Comparison of ENCODE assay signal across 16 cellular contexts in genomic region chr4:118869808-118870342, GRCh38. TPM values are rescaled to one million over a fixed set of nuclear protein-coding genes. Genes with fewer than 3 reads are reported as not detected.
DNase-seq lines count a peak whose midpoint lies in the region; ATAC-seq, FAIRE-seq and TF ChIP-seq lines count a peak whose summit lies in the region.
"Had no signal": no experiment of that assay in that cellular context is flagged by ENCODE, and none has a peak within 500 bp of the region (broad histone marks: within the 10 kb centered on the region; RNA-seq: fewer than 3 reads in every experiment).

No MANE protein-coding gene starts in this region.

- H4K20me1 ChIP-seq in HepG2 (ENCODE audit: insufficient read depth, low read length) = no peaks in the 10 kb centered on the region

- H3K27ac ChIP-seq in endodermal cell (ENCODE audit: low read depth, low read length) (no peak overlapping the region), HepG2 (ENCODE audit: extremely low read length, insufficient read depth, low read length) (no peak overlapping the region)
- H3K27ac ChIP-seq: body of pancreas, epithelial cell of prostate, SJCRH30 had no signal

- POLR2A ChIA-PET in HepG2 (lab: Yijun Ruan, JAX) = no interaction called here

- FAIRE-seq in HepG2 (lab: Jason Lieb, UNC) = no peak
- FAIRE-seq: islet of Langerhans had no signal

- H3K79me2 ChIP-seq in HepG2 (ENCODE audit: insufficient read depth, low read length) = no peaks in the 10 kb centered on the region

- H2AFZ ChIP-seq in HepG2 (ENCODE audit: low read length) = no peak overlapping the region

- in situ Hi-C loops in HepG2 (cut with HindIII; ENCODE audit: extremely low pct_ligation_motif_present, low pct_unique_long_range_greater_than_20kb) = no loop called here

- no peak overlapping the region for H3K4me2 ChIP-seq in HepG2 (ENCODE audit: low read depth, low read length)

- TF ChIP-seq CTCF in AG10803 (conservative IDR thresholded peaks at IDR 0.05; ENCODE audit: low read length) (no peak), endodermal cell (conservative IDR thresholded peaks at IDR 0.05) (no peak), HepG2 (CRISPR knock-in tag; IDR thresholded peaks at IDR 0.05) (no peak)

- H3K9me3 ChIP-seq in endodermal cell (ENCODE audit: control insufficient read depth, low read length) (no peaks in the 10 kb centered on the region), HepG2 (ENCODE audit: low read length) (no peaks in the 10 kb centered on the region), MG63 (no peaks in the 10 kb centered on the region)
- H3K9me3 ChIP-seq: body of pancreas, SJCRH30 had no signal

- H3K27me3 ChIP-seq in endodermal cell (ENCODE audit: control insufficient read depth, insufficient read depth, low read length, poor library complexity, severe bottlenecking) (no peaks in the 10 kb centered on the region), HepG2 (ENCODE audit: control insufficient read depth in 1 of 2, insufficient read depth in 2 of 2, low read length in 2 of 2) (peaks cover 0 to 4% of the 10 kb centered on the region in 2 experiments; a peak in 2 of 5 replicates), MG63 (no peaks in the 10 kb centered on the region)
- H3K27me3 ChIP-seq: body of pancreas, SJCRH30 had no signal

- H3K9ac ChIP-seq in endodermal cell (ENCODE audit: extremely low read depth, low read length, poor library complexity, severe bottlenecking) = no peak overlapping the region
- H3K9ac ChIP-seq in HepG2 (ENCODE audit: insufficient read depth, low read depth, low read length) = no peak overlapping the region

- DNase-seq in AG10803 (ENCODE audit: low read depth) (peak; percentile 70), endodermal cell (no peak), HepG2 (ENCODE audit: low spot score) (no peak), MG63 (no peak), GOT3 (lab: John Stamatoyannopoulos, UW) (no peak), superior temporal gyrus (ENCODE audit: extremely low spot score) (no peak)
- DNase-seq: activated B cell treated with CpG ODN at 0.5 μM for 24 hours; body of pancreas; DND-41; naive thymus-derived CD8-positive, alpha-beta T cell; NCI-H526 had no signal

- no TSS peak for BruUV-seq in HepG2 (replicated peaks; lab: Mats Ljungman, UMichigan)

- TF ChIP-seq EP300 in HepG2 (IDR thresholded peaks at IDR 0.05; ENCODE audit: low read depth in 2 of 2, low read length in 2 of 2) (no peak), HepG2 (CRISPR knock-in tag; IDR thresholded peaks at IDR 0.05; ENCODE audit: borderline replicate concordance) (no peak)

- H3K9me3 Mint-ChIP-seq in endodermal cell = peaks cover 2% of the 10 kb centered on the region
- H3K9me3 Mint-ChIP-seq: activated B cell treated with CpG ODN at 0.5 μM for 24 hours; naive thymus-derived CD8-positive, alpha-beta T cell had no signal

- ATAC-seq in HG03565 (IDR thresholded peaks at IDR 0.05; ENCODE audit: unreplicated experiment) (peak; percentile 65), HepG2 (no peak), HG03135 (IDR thresholded peaks at IDR 0.05; ENCODE audit: unreplicated experiment) (no peak)
- ATAC-seq: body of pancreas; naive thymus-derived CD8-positive, alpha-beta T cell had no signal

- TF ChIP-seq RAD21 in HepG2 (CRISPR knock-in tag; IDR thresholded peaks at IDR 0.05) = no peak

- intact Hi-C loops in HepG2 (cut with micrococcal nuclease; ENCODE audit: unreplicated experiment) = no loop called here

- 79% methylated on average over 2 of the region's 2 CpGs; no CpG with 5 or more reads in 1 of the 2 experiments for WGBS in endodermal cell (ENCODE audit: insufficient coverage in 1 of 2, insufficient read length in 1 of 2), 2 experiments
- WGBS in HepG2 (ENCODE audit: low lambda C conversion rate) = 0% methylated on average over 2 of the region's 2 CpGs

- no peaks in the 10 kb centered on the region for H3K4me1 ChIP-seq in endodermal cell (ENCODE audit: control insufficient read depth, insufficient read depth, low read length)
- no peaks in the 10 kb centered on the region for H3K4me1 ChIP-seq in HepG2 (ENCODE audit: insufficient read depth, low read length)
- H3K4me1 ChIP-seq: body of pancreas had no signal

- no peaks in the 10 kb centered on the region for H3K36me3 Mint-ChIP-seq in endodermal cell (ENCODE audit: low read depth)

- TF ChIP-seq POLR2A in HepG2 (IDR thresholded peaks at IDR 0.05; ENCODE audit: insufficient read depth in 1 of 2, low read depth in 2 of 2, low read length in 2 of 2) = no peak

- no peak overlapping the region for H3K4me3 ChIP-seq in AG10803 (ENCODE audit: low read length)
- no peak overlapping the region for H3K4me3 ChIP-seq in endodermal cell (ENCODE audit: low read length)
- H3K4me3 ChIP-seq in HepG2 (replicated peaks in 1 of 3; ENCODE audit: insufficient read depth in 1 of 3, low read depth in 2 of 3, low read length in 3 of 3) = no peak overlapping the region
- H3K4me3 ChIP-seq in MG63 = no peak overlapping the region
- H3K4me3 ChIP-seq: body of pancreas, SJCRH30 had no signal

- H3K36me3 ChIP-seq in endodermal cell (ENCODE audit: control insufficient read depth, insufficient read depth, low read length) (no peaks in the 10 kb centered on the region), HepG2 (replicated peaks in 1 of 2; ENCODE audit: control insufficient read depth in 1 of 2, insufficient read depth in 2 of 2, low read length in 2 of 2) (no peaks in the 10 kb centered on the region), MG63 (no peaks in the 10 kb centered on the region)
- H3K36me3 ChIP-seq: SJCRH30 had no signal

- CTCF ChIA-PET in HepG2 (lab: Yijun Ruan, JAX; ENCODE audit: low intra/inter-chr PET ratio, low total read pairs) = no interaction called here

- H3K4me1 Mint-ChIP-seq in endodermal cell = peaks cover 7% of the 10 kb centered on the region
- H3K4me1 Mint-ChIP-seq: activated B cell treated with CpG ODN at 0.5 μM for 24 hours had no signal

- H3K4me3 Mint-ChIP-seq in endodermal cell = no peak overlapping the region
- H3K4me3 Mint-ChIP-seq: activated B cell treated with CpG ODN at 0.5 μM for 24 hours; naive thymus-derived CD8-positive, alpha-beta T cell had no signal

- H3K27me3 Mint-ChIP-seq in endodermal cell (ENCODE audit: insufficient read depth) = no peaks in the 10 kb centered on the region

- H3K27ac Mint-ChIP-seq in endodermal cell = peak overlapping the region; percentile 48
- H3K27ac Mint-ChIP-seq: activated B cell treated with CpG ODN at 0.5 μM for 24 hours; naive thymus-derived CD8-positive, alpha-beta T cell had no signal

RNA-seq across cellular contexts. Expression of gene SYNPO2, which starts 18.8 kb away (rescaled TPM):
- total RNA-seq in endodermal cell (under 1 TPM; 0.09 to 0.37 TPM), HepG2 (2016; rRNA removed; fragmentation: Illumina TruSeq; extraction: Trizol) (0.04 TPM in 1 of 2 replicates, not detected in the other)
- polyA plus RNA-seq in endodermal cell (2013, experiment 1 of 2) = 0.21 TPM
- polyA plus RNA-seq in endodermal cell (2013, experiment 2 of 2) = 0.17 TPM
- not detected in 2 replicates for total RNA-seq in HepG2 (2016; cell fraction: cytosol; rRNA removed; fragmentation: Illumina TruSeq; extraction: Trizol; ENCODE audit: low read depth)
- total RNA-seq in HepG2 (2016; cell fraction: insoluble cytoplasmic fraction; rRNA removed; fragmentation: Illumina TruSeq; extraction: Trizol) = not detected in 2 replicates
- total RNA-seq in HepG2 (2016; cell fraction: membrane; rRNA removed; fragmentation: Illumina TruSeq; extraction: Trizol) = 0.03 TPM in 1 of 2 replicates, not detected in the other
- total RNA-seq in HepG2 (2016; cell fraction: nucleus; rRNA removed; fragmentation: Illumina TruSeq; extraction: Trizol) = 0.06 TPM in 1 of 2 replicates, not detected in the other
- 0.01 TPM in 1 of 2 replicates, not detected in the other for polyA plus RNA-seq in HepG2 (2011; rRNA removed)
- polyA plus RNA-seq in HepG2 (2011; cell fraction: cytosol; rRNA removed) = 0.01 TPM in 1 of 2 replicates, not detected in the other
- polyA plus RNA-seq in HepG2 (2011; cell fraction: nucleus; rRNA removed) = not detected in 2 replicates
- 0.04 TPM in 2 replicates for polyA plus RNA-seq in HepG2 (2012)
- polyA plus RNA-seq in HepG2 (2016; cell fraction: cytosol; fragmentation: Illumina TruSeq; extraction: Trizol; ENCODE audit: low read depth) = 0.03 TPM in 1 of 2 replicates, not detected in the other
- not detected in 2 replicates for polyA plus RNA-seq in HepG2 (2016; cell fraction: insoluble cytoplasmic fraction; fragmentation: Illumina TruSeq; extraction: Trizol; ENCODE audit: low read depth)
- not detected in 2 replicates for polyA plus RNA-seq in HepG2 (2016; cell fraction: membrane; fragmentation: Illumina TruSeq; extraction: Trizol; ENCODE audit: low read depth)
- polyA plus RNA-seq in HepG2 (2016; cell fraction: nucleus; fragmentation: Illumina TruSeq; extraction: Trizol; ENCODE audit: insufficient read depth, low read depth) = 0.15 TPM in 2 replicates
- polyA minus RNA-seq in HepG2 (2011; rRNA and poly(A)+ RNA removed; ENCODE audit: low replicate concordance) = 0.63 TPM in 1 of 2 replicates, not detected in the other
- not detected in 2 replicates for polyA minus RNA-seq in HepG2 (2011; cell fraction: cytosol; rRNA and poly(A)+ RNA removed)
- 0.12 TPM in 1 of 2 replicates, not detected in the other for polyA minus RNA-seq in HepG2 (2011; cell fraction: nucleus; rRNA and poly(A)+ RNA removed)
- total RNA-seq in MG63 (2014; rRNA removed; shearing (Covaris generic); ENCODE audit: low replicate concordance) = 0.10 and 0.46 TPM in 2 replicates

RNA-seq across cellular contexts. Expression of gene SEC24D, which starts 33.9 kb away (rescaled TPM):
- 10 to 100 TPM; 40.4 to 42.8 TPM for total RNA-seq in endodermal cell
- 23.5 TPM for polyA plus RNA-seq in endodermal cell (2013, experiment 1 of 2)
- polyA plus RNA-seq in endodermal cell (2013, experiment 2 of 2) = 25.5 TPM
- 51.1 and 78.6 TPM in 2 replicates for total RNA-seq in HepG2 (2016; rRNA removed; fragmentation: Illumina TruSeq; extraction: Trizol)
- total RNA-seq in HepG2 (2016; cell fraction: cytosol; rRNA removed; fragmentation: Illumina TruSeq; extraction: Trizol; ENCODE audit: low read depth) = 3.7 and 5.0 TPM in 2 replicates
- total RNA-seq in HepG2 (2016; cell fraction: insoluble cytoplasmic fraction; rRNA removed; fragmentation: Illumina TruSeq; extraction: Trizol) = 48.9 and 73.2 TPM in 2 replicates
- 14.9 and 16.7 TPM in 2 replicates for total RNA-seq in HepG2 (2016; cell fraction: membrane; rRNA removed; fragmentation: Illumina TruSeq; extraction: Trizol)
- 63.1 and 69.1 TPM in 2 replicates for total RNA-seq in HepG2 (2016; cell fraction: nucleus; rRNA removed; fragmentation: Illumina TruSeq; extraction: Trizol)
- 21.6 and 30.0 TPM in 2 replicates for polyA plus RNA-seq in HepG2 (2011; rRNA removed)
- polyA plus RNA-seq in HepG2 (2011; cell fraction: cytosol; rRNA removed) = 16.7 and 20.5 TPM in 2 replicates
- polyA plus RNA-seq in HepG2 (2011; cell fraction: nucleus; rRNA removed) = 34.6 and 53.4 TPM in 2 replicates
- 19.7 and 29.9 TPM in 2 replicates for polyA plus RNA-seq in HepG2 (2012)
- polyA plus RNA-seq in HepG2 (2016; cell fraction: cytosol; fragmentation: Illumina TruSeq; extraction: Trizol; ENCODE audit: low read depth) = 2.3 and 2.5 TPM in 2 replicates
- 64.1 and 66.0 TPM in 2 replicates for polyA plus RNA-seq in HepG2 (2016; cell fraction: insoluble cytoplasmic fraction; fragmentation: Illumina TruSeq; extraction: Trizol; ENCODE audit: low read depth)
- polyA plus RNA-seq in HepG2 (2016; cell fraction: membrane; fragmentation: Illumina TruSeq; extraction: Trizol; ENCODE audit: low read depth) = 5.7 and 8.1 TPM in 2 replicates
- polyA plus RNA-seq in HepG2 (2016; cell fraction: nucleus; fragmentation: Illumina TruSeq; extraction: Trizol; ENCODE audit: insufficient read depth, low read depth) = 37.6 and 38.9 TPM in 2 replicates
- 11.6 and 45.4 TPM in 2 replicates for polyA minus RNA-seq in HepG2 (2011; rRNA and poly(A)+ RNA removed; ENCODE audit: low replicate concordance)
- polyA minus RNA-seq in HepG2 (2011; cell fraction: cytosol; rRNA and poly(A)+ RNA removed) = 32.8 and 36.6 TPM in 2 replicates
- polyA minus RNA-seq in HepG2 (2011; cell fraction: nucleus; rRNA and poly(A)+ RNA removed) = 99.5 and 125 TPM in 2 replicates
- total RNA-seq in MG63 (2014; rRNA removed; shearing (Covaris generic); ENCODE audit: low replicate concordance) = 19.2 and 26.6 TPM in 2 replicates
